ENCODE assay signal across 19 cellular contexts in the genomic region with DNA sequence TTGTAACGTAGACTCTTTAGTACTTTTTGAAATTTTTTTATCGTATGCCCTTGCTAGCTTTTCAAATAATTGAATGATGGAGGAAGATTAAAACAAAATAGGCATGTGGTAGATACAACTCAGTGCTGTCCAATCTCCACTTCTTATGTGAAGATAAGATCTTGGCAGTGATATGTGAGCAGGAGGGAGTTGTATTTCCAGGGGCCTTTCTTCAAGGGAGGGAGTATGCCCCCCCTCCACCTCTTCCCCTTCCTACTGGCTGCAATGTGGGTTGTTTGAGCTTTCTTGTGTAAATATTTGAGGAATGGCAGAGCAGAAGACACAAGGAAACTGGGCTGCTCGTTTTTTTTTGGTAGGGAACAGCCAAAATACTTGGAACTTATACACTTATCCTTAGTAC.
"Had no signal": no experiment of that assay in that cellular context is flagged by ENCODE, and none has a peak within 500 bp of the region (broad histone marks: within the 10 kb centered on the region; RNA-seq: fewer than 3 reads in every experiment).

No MANE protein-coding gene starts in this region.

- H3K27me3 Mint-ChIP-seq: activated B cell treated with CpG ODN at 0.5 μM for 24 hours had no signal

- H3K9me3 Mint-ChIP-seq: activated B cell treated with CpG ODN at 0.5 μM for 24 hours; activated CD8-positive, alpha-beta T cell treated with anti-CD3 and anti-CD28 coated beads for 36 hours; activated T-cell treated with anti-CD3 and anti-CD28 coated beads, Interleukin-2, amount 50 U/mL, for 72 hours; activated T-helper 2 cell treated with anti-CD3 and anti-CD28 coated beads, Interferon-gamma antibody, Interleukin-2, Interleukin-4, amounts not matched to agents 10 μg/mL and 5 μg/mL and 100 μg/mL, durations not matched to agents 14 hours and 24 hours and 36 hours; T-helper 1 cell treated with Interleukin-12 subunit alpha and Interleukin-12 subunit beta and Interleukin-4 antibody, amounts not matched to agents 30 μg/mL and 1 μg/mL, for 36 hours had no signal

- H3K4me1 Mint-ChIP-seq: activated B cell treated with CpG ODN at 0.5 μM for 24 hours had no signal

- DNase-seq: activated B cell treated with CpG ODN at 0.5 μM for 24 hours; activated CD4-positive, alpha-beta T cell treated with anti-CD3 and anti-CD28 coated beads, Interleukin-2, amount 50 U/mL, for 1 hour; activated CD8-positive, alpha-beta memory T cell treated with anti-CD3 and anti-CD28 coated beads, Interleukin-2, amount 50 U/mL, for 4 hours; activated CD8-positive, alpha-beta T cell treated with anti-CD3 and anti-CD28 coated beads for 36 hours; activated gamma-delta T cell treated with Interleukin-2 at 50 U/mL for 16 hours; activated naive CD4-positive, alpha-beta T cell treated with anti-CD3 and anti-CD28 coated beads, Interleukin-2, amount 50 U/mL, for 16 hours; activated T-cell treated with anti-CD3 and anti-CD28 coated beads, Interleukin-2, amount 50 U/mL, for 72 hours; aorta; caudate nucleus; colonic mucosa; NCI-H1105 treated with DMSO at 0.1 percent for 48 hours; NCI-H1436 treated with DMSO at 0.1 percent for 48 hours; NCI-H1930; NCI-H446; NCI-H526; NCI-H82; RPMI8226 had no signal

- H3K27ac Mint-ChIP-seq: activated B cell treated with CpG ODN at 0.5 μM for 24 hours; activated CD8-positive, alpha-beta T cell treated with anti-CD3 and anti-CD28 coated beads for 36 hours; activated T-cell treated with anti-CD3 and anti-CD28 coated beads, Interleukin-2, amount 50 U/mL, for 72 hours; activated T-helper 2 cell treated with anti-CD3 and anti-CD28 coated beads, Interferon-gamma antibody, Interleukin-2, Interleukin-4, amounts not matched to agents 10 μg/mL and 5 μg/mL and 100 μg/mL, durations not matched to agents 14 hours and 24 hours and 36 hours; T-helper 1 cell treated with Interleukin-12 subunit alpha and Interleukin-12 subunit beta and Interleukin-4 antibody, amounts not matched to agents 30 μg/mL and 1 μg/mL, for 36 hours had no signal

- H3K4me3 Mint-ChIP-seq: activated B cell treated with CpG ODN at 0.5 μM for 24 hours; activated CD8-positive, alpha-beta T cell treated with anti-CD3 and anti-CD28 coated beads for 36 hours; activated T-cell treated with anti-CD3 and anti-CD28 coated beads, Interleukin-2, amount 50 U/mL, for 72 hours; T-helper 1 cell treated with Interleukin-12 subunit alpha and Interleukin-12 subunit beta and Interleukin-4 antibody, amounts not matched to agents 30 μg/mL and 1 μg/mL, for 36 hours had no signal
